Comparison of ENCODE assay signal across 14 cellular contexts in genomic region chr12:93375906-93376305, GRCh38. TPM values are rescaled to one million over a fixed set of nuclear protein-coding genes. Genes with fewer than 3 reads are reported as not detected.
DNase-seq lines count a peak whose midpoint lies in the region; ATAC-seq, FAIRE-seq and TF ChIP-seq lines count a peak whose summit lies in the region.
"Had no signal": no experiment of that assay in that cellular context is flagged by ENCODE, and none has a peak within 500 bp of the region (broad histone marks: within the 10 kb centered on the region; RNA-seq: fewer than 3 reads in every experiment).

No MANE protein-coding gene starts in this region.

- H3F3A ChIP-seq in smooth muscle cell (ENCODE audit: low read depth): peaks cover 11% of the 10 kb centered on the region

- POLR2A ChIA-PET in HEK293 (lab: Yijun Ruan, JAX) (no interaction called here), K562 (lab: Yijun Ruan, JAX) (interaction anchor here (0.6 to 3.2 kb wide), 13 partner anchors 8 to 467 kb away, joined by 3 to 24 read pairs (median 4); partner anchors contain the start of gene EEA1)

- H3K27me3 ChIP-seq in K562 (ENCODE audit: control insufficient read depth in 2 of 2, insufficient read depth in 2 of 2, low read length in 2 of 2) (no peaks in the 10 kb centered on the region), liver (ENCODE audit: control insufficient read depth in 4 of 4, insufficient read depth in 4 of 4, low read length in 3 of 4) (no peaks in the 10 kb centered on the region), smooth muscle cell (ENCODE audit: low read depth) (no peaks in the 10 kb centered on the region)
- H3K27me3 ChIP-seq: SJSA1 had no signal

- H3K9ac ChIP-seq in K562 (ENCODE audit: insufficient read depth in 1 of 2, low read depth in 2 of 2, low read length in 2 of 2): peak overlapping the region; percentile 86 to 87
- H3K9ac ChIP-seq in liver (ENCODE audit: low read depth in 1 of 2, low read length in 2 of 2): peak overlapping the region in 1 of 2 donors; percentile 55
- H3K9ac ChIP-seq in smooth muscle cell (ENCODE audit: low read depth): no peak overlapping the region

- in situ Hi-C loops in K562 (cut with MboI): no loop called here

- H3K4me3 ChIP-seq in HEK293 (ENCODE audit: low read depth, low read length): no peak overlapping the region
- peak overlapping the region; percentile 97 for H3K4me3 ChIP-seq in K562
- H3K4me3 ChIP-seq in liver (ENCODE audit: low read depth in 1 of 3, low read length in 3 of 3): no peak overlapping the region
- peak overlapping the region; percentile 93 for H3K4me3 ChIP-seq in smooth muscle cell
- H3K4me3 ChIP-seq: SJSA1 had no signal

- intact Hi-C loops in K562 (cut with micrococcal nuclease): loop anchor here (5.0 kb wide), 1 partner anchor 279 kb away; no protein-coding TSS in a partner anchor

- ATAC-seq in K562 (no peak), GM19395 (IDR thresholded peaks at IDR 0.05; ENCODE audit: unreplicated experiment) (no peak)
- ATAC-seq: activated CD8-positive, alpha-beta memory T cell treated with anti-CD3 and anti-CD28 coated beads, Interleukin-2, amount 10 ng/mL, durations not matched to agents 7 days and 5 days; stimulated activated naive CD8-positive, alpha-beta T cell treated with anti-CD3 and anti-CD28 coated beads, Interleukin-15, amount 100 ng/mL, for 72 hours had no signal

- FAIRE-seq in K562 (lab: Jason Lieb, UNC) (no peak), GM12892 (lab: Jason Lieb, UNC) (no peak)

- TF ChIP-seq POLR2A in K562 (conservative IDR thresholded peaks at IDR 0.05) (no peak), GM12892 (IDR thresholded peaks at IDR 0.05; ENCODE audit: low read depth, low read length) (no peak)

- no peak for TF ChIP-seq CTCF in HEK293 (tag by site-specific recombination; IDR thresholded peaks at IDR 0.05)
- no peak for TF ChIP-seq CTCF in K562 (IDR thresholded peaks at IDR 0.05 in 2 of 3, conservative IDR thresholded peaks at IDR 0.05 in 1 of 3; ENCODE audit: insufficient read depth in 2 of 3, low read depth in 1 of 3, low read length in 3 of 3)
- no peak for TF ChIP-seq CTCF in liver (IDR thresholded peaks at IDR 0.05; ENCODE audit: low read depth, low read length, missing input control)
- no peak for TF ChIP-seq CTCF in smooth muscle cell (IDR thresholded peaks at IDR 0.05; ENCODE audit: borderline replicate concordance, insufficient read depth, poor library complexity, severe bottlenecking)

- DNase-seq in K562 (ENCODE audit: extremely low read depth in 1 of 4, low spot score in 3 of 4) (no peak), smooth muscle cell (lab: John Stamatoyannopoulos, UW; ENCODE audit: unreplicated experiment) (no peak), glomerular visceral epithelial cell (ENCODE audit: extremely low spot score) (no peak), NCI-H524 treated with DMSO at 0.1 percent for 48 hours (lab: John Stamatoyannopoulos, UW) (no peak), GM12892 (ENCODE audit: insufficient read length) (no peak)
- DNase-seq: activated CD8-positive, alpha-beta memory T cell treated with anti-CD3 and anti-CD28 coated beads, Interleukin-2, amount 10 ng/mL, durations not matched to agents 7 days and 5 days; activated naive CD8-positive, alpha-beta T cell treated with anti-CD3 and anti-CD28 coated beads for 36 hours; NCI-H1417 treated with DMSO at 0.1 percent for 48 hours; NCI-H774; stimulated activated naive CD8-positive, alpha-beta T cell treated with anti-CD3 and anti-CD28 coated beads, Interleukin-15, amount 100 ng/mL, for 72 hours had no signal

- no peak overlapping the region for H3K27ac ChIP-seq in HEK293 (ENCODE audit: extremely low read depth, low read depth, low read length)
- H3K27ac ChIP-seq in K562 (ENCODE audit: extremely low read depth, low read depth, low read length): peak overlapping the region; percentile 84
- H3K27ac ChIP-seq in liver (ENCODE audit: low read depth in 1 of 2, low read length in 2 of 2): peak overlapping the region; percentile 79 to 98
- H3K27ac ChIP-seq in smooth muscle cell (ENCODE audit: low read depth): no peak overlapping the region
- H3K27ac ChIP-seq: SJSA1 had no signal

- H3K9me1 ChIP-seq in K562 (ENCODE audit: control insufficient read depth, insufficient read depth, low read length): no peaks in the 10 kb centered on the region

- H3K36me3 ChIP-seq in HEK293 (ENCODE audit: control insufficient read depth in 2 of 2, insufficient read depth in 1 of 2, low read length in 2 of 2) (no peaks in the 10 kb centered on the region), K562 (ENCODE audit: control insufficient read depth, insufficient read depth, low read length) (peaks cover 14% of the 10 kb centered on the region), liver (ENCODE audit: control insufficient read depth in 4 of 4, insufficient read depth in 3 of 4, low read depth in 1 of 4, low read length in 3 of 4) (peaks cover 0 to 2% (median 0%) of the 10 kb centered on the region in 4 donors), smooth muscle cell (ENCODE audit: low read depth) (no peaks in the 10 kb centered on the region)

- TF ChIP-seq RAD21 in K562 (CRISPR knock-in tag; conservative IDR thresholded peaks at IDR 0.05 in 1 of 2, IDR thresholded peaks at IDR 0.05 in 1 of 2) (no peak), liver (IDR thresholded peaks at IDR 0.05) (no peak)

- H3K4me2 ChIP-seq in K562 (ENCODE audit: insufficient read depth, low read length) (peak overlapping the region; percentile 100), smooth muscle cell (peak overlapping the region; percentile 93)

- 44% methylated on average over 6 of the region's 6 CpGs for WGBS in K562 (ENCODE audit: insufficient coverage, low coverage, missing lambda C conversion rate)
- 97% methylated on average over 6 of the region's 6 CpGs for WGBS in liver
- WGBS in smooth muscle cell (ENCODE audit: low lambda C conversion rate): 95% methylated on average over 6 of the region's 6 CpGs

- TF ChIP-seq EP300 in K562 (IDR thresholded peaks at IDR 0.05; ENCODE audit: low read length): no peak

- H2AFZ ChIP-seq in K562 (ENCODE audit: low read depth, low read length) (no peak overlapping the region), smooth muscle cell (ENCODE audit: low read depth) (no peak overlapping the region)

- BruUV-seq in K562 (replicated peaks; lab: Mats Ljungman, UMichigan): no TSS peak

- peaks cover 26% of the 10 kb centered on the region for H4K20me1 ChIP-seq in K562 (replicated peaks; ENCODE audit: control insufficient read depth, insufficient read depth, low read length)
- H4K20me1 ChIP-seq in smooth muscle cell (ENCODE audit: low read depth): peaks cover 25% of the 10 kb centered on the region

- peaks cover 6% of the 10 kb centered on the region for H3K4me1 ChIP-seq in HEK293 (ENCODE audit: control insufficient read depth, insufficient read depth, low read length)
- H3K4me1 ChIP-seq in K562 (replicated peaks in 1 of 2; ENCODE audit: control insufficient read depth in 2 of 2, insufficient read depth in 2 of 2, low read length in 2 of 2): peaks cover 20 to 22% of the 10 kb centered on the region in 2 experiments; a peak in 4 of 5 replicates
- peaks cover 3 to 31% (median 21%) of the 10 kb centered on the region in 4 donors for H3K4me1 ChIP-seq in liver (ENCODE audit: control insufficient read depth in 4 of 4, insufficient read depth in 4 of 4, low read length in 3 of 4)
- H3K4me1 ChIP-seq in smooth muscle cell (ENCODE audit: low read depth): peaks cover 35% of the 10 kb centered on the region

- H3K79me2 ChIP-seq in K562 (ENCODE audit: control insufficient read depth, insufficient read depth, low read length) (peaks cover 84% of the 10 kb centered on the region), smooth muscle cell (ENCODE audit: low read depth) (peaks cover 32% of the 10 kb centered on the region)

- no peaks in the 10 kb centered on the region for H3K9me3 ChIP-seq in HEK293 (ENCODE audit: control insufficient read depth, insufficient read depth, low read depth, low read length)
- H3K9me3 ChIP-seq in K562 (replicated peaks; ENCODE audit: control insufficient read depth, insufficient read depth, low read depth, low read length): no peaks in the 10 kb centered on the region
- H3K9me3 ChIP-seq in liver (ENCODE audit: control insufficient read depth in 4 of 4, low read length in 3 of 4): no peaks in the 10 kb centered on the region
- no peaks in the 10 kb centered on the region for H3K9me3 ChIP-seq in smooth muscle cell (replicated peaks; ENCODE audit: low read depth)
- H3K9me3 ChIP-seq: SJSA1 had no signal

- CTCF ChIA-PET in HEK293 (lab: Yijun Ruan, JAX): no interaction called here
- CTCF ChIA-PET in K562 (lab: Yijun Ruan, JAX; ENCODE audit: low intra/inter-chr PET ratio): no interaction called here

TF ChIP-seq in HEK293, 187 proteins besides CTCF, POLR2A, EP300 and RAD21 (continues in another document):
- TF ChIP-seq ZNF514 (tag by site-specific recombination; IDR thresholded peaks at IDR 0.05) (no peak), ZNF302 (tag by site-specific recombination; IDR thresholded peaks at IDR 0.05; ENCODE audit: low read depth) (no peak)

TF ChIP-seq in liver, 16 proteins besides CTCF, POLR2A, EP300 and RAD21 (continues in another document):
- TF ChIP-seq NR2F2 (IDR thresholded peaks at IDR 0.05): no peak
- TF ChIP-seq FOXA2 (IDR thresholded peaks at IDR 0.05): no peak
- TF ChIP-seq RXRA (IDR thresholded peaks at IDR 0.05): no peak

RNA-seq across cellular contexts. Expression of gene NUDT4, which starts 1.8 kb away (rescaled TPM):
- total RNA-seq in K562 (2011; cell fraction: chromatin; rRNA removed; ENCODE audit: low replicate concordance): 29.5 and 81.9 TPM in 2 replicates
- 29.0 and 33.4 TPM in 2 replicates for total RNA-seq in K562 (2011; cell fraction: nucleolus; rRNA removed)
- total RNA-seq in K562 (2011; cell fraction: nucleoplasm; rRNA removed): 63.9 and 138 TPM in 2 replicates
- total RNA-seq in K562 (2014; rRNA removed): 87.5 and 102 TPM in 2 replicates
- 158 and 187 TPM in 2 replicates for total RNA-seq in K562 (2014; rRNA removed; fragmentation: Illumina TruSeq; extraction: Trizol)
- total RNA-seq in K562 (2015; rRNA removed; fragmentation: Illumina TruSeq; extraction: Trizol): 87.4 and 99.2 TPM in 2 replicates
- total RNA-seq in K562 (2021): 132 and 147 TPM in 2 replicates
- 112 and 164 TPM in 2 replicates for polyA plus RNA-seq in K562 (2011; rRNA removed)
- 57.9 and 68.4 TPM in 2 replicates for polyA plus RNA-seq in K562 (2011; cell fraction: cytosol; rRNA removed)
- 14.0 and 27.3 TPM in 2 replicates for polyA plus RNA-seq in K562 (2011; cell fraction: nucleus; rRNA removed)
- polyA plus RNA-seq in K562 (2012): 64.5 and 88.2 TPM in 2 replicates
- 116 and 128 TPM in 2 replicates for polyA plus RNA-seq in K562 (2014; fragmentation: Illumina TruSeq; extraction: Trizol)
- 10 to 100 TPM; 38.1 to 60.2 TPM for polyA plus RNA-seq in K562 (2014; fragmentation: Nextera tagmentation; extraction: Ambion mirVana)
- 84.6 and 94.2 TPM in 2 replicates for polyA plus RNA-seq in K562 (2014; rRNA removed)
- 147 and 162 TPM in 2 replicates for polyA minus RNA-seq in K562 (2011; rRNA and poly(A)+ RNA removed)
- polyA minus RNA-seq in K562 (2011; cell fraction: cytosol; rRNA and poly(A)+ RNA removed): 62.3 and 75.6 TPM in 2 replicates
- polyA minus RNA-seq in K562 (2011; cell fraction: nucleus; rRNA and poly(A)+ RNA removed): 27.5 and 37.5 TPM in 2 replicates
- 100 to 1,000 TPM in 1 of 2 donors, 10 to 100 TPM in 1; 13.9 to 141 TPM for total RNA-seq in liver
- 1 to 10 TPM; 8.9 to 9.9 TPM for polyA plus RNA-seq in liver
- total RNA-seq in smooth muscle cell: 83.2 and 91.2 TPM in 2 replicates
- 49.4 and 53.9 TPM in 2 replicates for polyA plus RNA-seq in smooth muscle cell
- 84.4 TPM for polyA plus RNA-seq in GM12892 (2012; ENCODE audit: missing spikeins)

Comparison
In these comparisons a context has a peak if more than half of its experiments do, and no peak if none do; other contexts are left out.
1. H3K27ac ChIP-seq: peak in K562 (single experiment) and liver (2 of 2); none in HEK293 (single experiment) and smooth muscle cell (single experiment).
2. H3K4me3 ChIP-seq: peak in K562 (single experiment) and smooth muscle cell (single experiment); none in HEK293 (single experiment) and liver (0 of 3).